In the genomic region with DNA sequence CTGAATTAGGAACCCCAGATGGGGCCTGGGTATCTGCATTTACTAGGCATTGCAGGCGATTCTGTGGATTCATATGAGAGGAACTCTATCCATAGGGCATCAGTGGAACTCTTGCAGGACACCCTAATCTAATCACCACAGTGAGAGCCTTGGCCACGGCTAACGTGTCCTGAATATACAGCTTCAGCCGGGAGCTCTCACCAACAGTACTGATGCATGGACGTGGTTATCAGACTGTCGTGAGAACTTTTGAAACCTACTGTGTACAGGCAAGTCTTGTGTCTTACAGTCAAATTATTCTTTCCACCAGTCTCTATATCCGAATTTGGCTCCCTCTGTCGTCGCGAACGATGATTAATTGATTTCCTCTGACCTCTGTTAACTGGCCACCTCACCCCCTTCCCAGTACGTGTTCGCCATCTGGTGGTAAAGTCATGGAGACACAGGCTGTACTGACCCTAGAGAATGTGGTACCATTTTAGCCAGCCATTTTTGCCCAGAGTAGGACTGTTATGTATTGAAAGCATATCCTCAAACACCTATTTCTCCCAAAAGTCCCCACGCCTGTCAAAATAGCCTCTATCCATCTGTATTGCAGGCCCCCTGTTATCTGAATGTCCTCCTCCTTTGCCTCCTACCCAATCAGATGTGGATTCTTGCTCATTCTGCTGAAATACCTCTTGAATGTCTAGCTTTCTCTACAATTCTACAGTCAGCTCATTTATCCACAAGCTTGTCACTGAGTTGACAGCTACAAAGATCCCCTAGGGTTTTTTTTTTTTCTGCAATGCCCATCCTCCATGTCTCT, we compare ENCODE assay signal across 9 cellular contexts. TPM values are rescaled to one million over a fixed set of nuclear protein-coding genes. Genes with fewer than 3 reads are reported as not detected.
DNase-seq lines count a peak whose midpoint lies in the region; ATAC-seq, FAIRE-seq and TF ChIP-seq lines count a peak whose summit lies in the region.
"Had no signal": no experiment of that assay in that cellular context is flagged by ENCODE, and none has a peak within 500 bp of the region (broad histone marks: within the 10 kb centered on the region; RNA-seq: fewer than 3 reads in every experiment).

No MANE protein-coding gene starts in this region.

- WGBS in sigmoid colon, 2 donors = 28 to 32% methylated on average over 14 of the region's 14 CpGs

- H3K36me3 ChIP-seq in DND-41 (ENCODE audit: insufficient read depth, low read length) (no peaks in the 10 kb centered on the region), astrocyte (ENCODE audit: insufficient read depth, low read length) (no peaks in the 10 kb centered on the region), sigmoid colon (no peaks in the 10 kb centered on the region)

- H4K20me1 ChIP-seq in DND-41 (ENCODE audit: insufficient read depth, low read length) (no peaks in the 10 kb centered on the region), astrocyte (ENCODE audit: insufficient read depth, low read length) (no peaks in the 10 kb centered on the region)

- H3K4me1 ChIP-seq in DND-41 (ENCODE audit: insufficient read depth, low read length) (no peaks in the 10 kb centered on the region), astrocyte (ENCODE audit: insufficient read depth, low read length) (no peaks in the 10 kb centered on the region), sigmoid colon (peaks cover 0 to 4% (median 0%) of the 10 kb centered on the region in 4 donors)

- H3K27ac ChIP-seq in DND-41 (ENCODE audit: low read length) = no peak overlapping the region
- H3K27ac ChIP-seq in astrocyte (ENCODE audit: low read depth, low read length) = no peak overlapping the region
- no peak overlapping the region for H3K27ac ChIP-seq in sigmoid colon

- peak; percentile 93 for FAIRE-seq in astrocyte (lab: Jason Lieb, UNC)

- H3K9ac ChIP-seq in DND-41 (ENCODE audit: low read depth, low read length) = no peak overlapping the region
- no peak overlapping the region for H3K9ac ChIP-seq in astrocyte (ENCODE audit: low read length)

- DNase-seq in DND-41 (peak; percentile 29), NCI-H82 treated with DMSO at 0.1 percent for 48 hours (lab: John Stamatoyannopoulos, UW; ENCODE audit: unreplicated experiment) (peak; percentile 67), astrocyte (ENCODE audit: low read depth) (peak; percentile 45), hypothalamus (lab: John Stamatoyannopoulos, UW) (peak in 42 of 51 donors; percentile 12 to 86 (median 50)), sigmoid colon (peak; percentile 72)

- H3K4me1 Mint-ChIP-seq in astrocyte (ENCODE audit: low read depth, unreplicated experiment) = peaks cover 1% of the 10 kb centered on the region
- H3K4me1 Mint-ChIP-seq: central memory CD8-positive, alpha-beta T cell had no signal

- H3K79me2 ChIP-seq in DND-41 (ENCODE audit: insufficient read depth, low read length) (no peaks in the 10 kb centered on the region), astrocyte (ENCODE audit: insufficient read depth, low read length) (no peaks in the 10 kb centered on the region)

- no peaks in the 10 kb centered on the region for H3K36me3 Mint-ChIP-seq in astrocyte (ENCODE audit: low read depth, unreplicated experiment)

- TF ChIP-seq CTCF in DND-41 (IDR thresholded peaks at IDR 0.05; ENCODE audit: borderline replicate concordance, extremely low read depth, low read length, poor library complexity, severe bottlenecking) (peak; percentile 75), astrocyte (IDR thresholded peaks at IDR 0.05; ENCODE audit: insufficient read depth, low read depth, low read length) (peak; percentile 98), sigmoid colon (IDR thresholded peaks at IDR 0.05) (peak; percentile 71 to 96 (median 80))

- no peak overlapping the region for H3K4me3 Mint-ChIP-seq in astrocyte (ENCODE audit: unreplicated experiment)
- H3K4me3 Mint-ChIP-seq: central memory CD8-positive, alpha-beta T cell had no signal

- no peak for TF ChIP-seq EP300 in sigmoid colon (IDR thresholded peaks at IDR 0.05)

- peaks cover 42% of the 10 kb centered on the region for H3K27me3 Mint-ChIP-seq in astrocyte (ENCODE audit: low read depth, unreplicated experiment)

- H3K9me3 ChIP-seq in DND-41 (ENCODE audit: insufficient read depth, low read length, severe bottlenecking) (no peaks in the 10 kb centered on the region), astrocyte (ENCODE audit: insufficient read depth, low read depth, low read length) (no peaks in the 10 kb centered on the region), sigmoid colon (no peaks in the 10 kb centered on the region)

- H3K9me3 Mint-ChIP-seq in astrocyte (ENCODE audit: unreplicated experiment) = no peaks in the 10 kb centered on the region
- H3K9me3 Mint-ChIP-seq: central memory CD8-positive, alpha-beta T cell had no signal

- intact Hi-C loops in sigmoid colon (cut with DNase I) = loop anchor here (1.0 to 5.0 kb wide), 2 partner anchors 100 to 219 kb away; no protein-coding TSS in a partner anchor

- H3K4me2 ChIP-seq in DND-41 (ENCODE audit: insufficient read depth, low read length) (no peak overlapping the region), astrocyte (ENCODE audit: low read length) (peak overlapping the region; percentile 42)

- H3K27me3 ChIP-seq in DND-41 (ENCODE audit: insufficient read depth, low read length, poor library complexity) (no peaks in the 10 kb centered on the region), astrocyte (ENCODE audit: insufficient read depth, low read length) (peaks cover 10% of the 10 kb centered on the region), sigmoid colon (no peaks in the 10 kb centered on the region)

- TF ChIP-seq POLR2A in sigmoid colon (IDR thresholded peaks at IDR 0.05) = no peak

- no peak overlapping the region for H3K4me3 ChIP-seq in DND-41 (ENCODE audit: low read depth in 1 of 2, low read length in 2 of 2)
- H3K4me3 ChIP-seq in astrocyte (ENCODE audit: insufficient read depth, low read depth, low read length) = no peak overlapping the region
- H3K4me3 ChIP-seq in sigmoid colon = no peak overlapping the region

- H2AFZ ChIP-seq in DND-41 (ENCODE audit: low read depth, low read length) (no peak overlapping the region), astrocyte (ENCODE audit: low read depth, low read length) (no peak overlapping the region)

- ATAC-seq in DND-41 (ENCODE audit: insufficient read depth, low read depth) = peak; percentile 70; the same call in 2 of the 3 replicates
- ATAC-seq in GM19328 (IDR thresholded peaks at IDR 0.05; ENCODE audit: unreplicated experiment) = peak; percentile 71
- ATAC-seq in HG03520 (IDR thresholded peaks at IDR 0.05; ENCODE audit: unreplicated experiment) = peak; percentile 82
- ATAC-seq in HG03280 (IDR thresholded peaks at IDR 0.05; ENCODE audit: unreplicated experiment) = no peak

- no peak overlapping the region for H3K27ac Mint-ChIP-seq in astrocyte (ENCODE audit: unreplicated experiment)

RNA-seq across cellular contexts. Expression of gene GLDN, which starts 39.7 kb away (rescaled TPM):
- total RNA-seq in astrocyte (0.09 TPM in 1 of 2 replicates, not detected in the other), sigmoid colon (1 to 10 TPM; 1.2 to 5.5 (median 3.2) TPM)
- polyA plus RNA-seq in sigmoid colon = 1 to 10 TPM in 1 of 3 donors, under 1 TPM in 1, not detected in 1; 0.46 to 1.2 TPM

RNA-seq across cellular contexts. Expression of gene CYP19A1, which starts 42.8 kb away (rescaled TPM):
- total RNA-seq in astrocyte = 0.65 and 0.75 TPM in 2 replicates
- total RNA-seq in sigmoid colon = under 1 TPM in 2 of 4 donors, not detected in 2; 0.41 to 0.71 TPM
- under 1 TPM in 1 of 3 donors, not detected in 2; 0.10 TPM for polyA plus RNA-seq in sigmoid colon
